30 cellular contexts compared by ENCODE assay signal in the genomic region with DNA sequence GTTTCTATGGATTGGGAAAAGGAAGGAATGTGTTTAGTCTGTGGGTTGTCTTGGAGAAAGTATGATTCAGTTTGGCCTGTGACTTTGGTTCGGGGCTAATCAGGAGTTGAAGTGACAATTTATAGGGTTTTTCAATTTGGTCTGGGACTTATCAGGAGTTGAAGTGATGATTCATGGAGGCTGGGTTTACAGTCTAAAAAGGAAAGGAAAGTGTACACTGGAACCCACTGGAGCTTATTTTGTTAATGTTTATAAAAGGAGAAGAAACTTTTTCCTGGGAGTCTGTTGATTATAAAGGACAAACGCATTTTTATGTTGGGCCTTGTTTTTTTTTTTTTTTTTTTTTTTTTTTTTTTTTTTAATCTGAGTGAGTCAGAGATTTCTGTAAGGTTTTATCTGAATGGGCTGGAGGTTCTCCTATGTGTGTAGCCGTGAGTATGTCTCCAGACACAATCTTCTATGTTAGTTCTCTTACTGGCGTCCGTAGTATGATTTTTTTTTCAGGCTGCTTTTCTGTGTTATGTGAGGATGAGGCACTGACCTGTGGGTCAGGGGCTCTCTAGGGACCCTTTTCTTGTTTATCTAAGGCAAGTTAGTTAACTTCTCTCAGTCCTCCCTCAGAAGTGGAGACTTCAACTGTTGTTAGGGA. TPM values are rescaled to one million over a fixed set of nuclear protein-coding genes. Genes with fewer than 3 reads are reported as not detected.
A peak's percentile ranks its signal among the peaks of the same experiment; 100 is the strongest.
DNase-seq lines count a peak whose midpoint lies in the region; ATAC-seq, FAIRE-seq and TF ChIP-seq lines count a peak whose summit lies in the region.
"Had no signal": no experiment of that assay in that cellular context is flagged by ENCODE, and none has a peak within 500 bp of the region (broad histone marks: within the 10 kb centered on the region; RNA-seq: fewer than 3 reads in every experiment).

No MANE protein-coding gene starts in this region.

- 71% methylated on average over 4 of the region's 5 CpGs; no CpG with 5 or more reads in 1 of the 2 experiments for WGBS in H1 (ENCODE audit: extremely low coverage in 1 of 2, insufficient coverage in 1 of 2, insufficient read length in 1 of 2, insufficient replicate concordance in 2 of 2, low coverage in 1 of 2, low lambda C conversion rate in 2 of 2, missing lambda C conversion rate in 1 of 2), 2 experiments
- WGBS in mesodermal cell (ENCODE audit: insufficient coverage in 2 of 2), 2 experiments, result 57 to 60% methylated on average over 1 of the region's 5 CpGs

- peak; percentile 7 for FAIRE-seq in H1 (lab: Jason Lieb, UNC)
- FAIRE-seq: A204.1, GM12878 had no signal

- no peaks in the 10 kb centered on the region for H3F3A ChIP-seq in PC-3 (ENCODE audit: low read length, unreplicated experiment)

- CTCF ChIA-PET in PC-3 (lab: Charles Lee) (no interaction called here), H1 (lab: Charles Lee; ENCODE audit: partially characterized antibody) (no interaction called here)

- H3K36me3 ChIP-seq in PC-3 (ENCODE audit: low read depth, low read length) (no peaks in the 10 kb centered on the region), H1 (ENCODE audit: control insufficient read depth in 2 of 4, insufficient read depth in 4 of 4, low read length in 3 of 4) (no peaks in the 10 kb centered on the region), mesodermal cell (ENCODE audit: control insufficient read depth, insufficient read depth, low read length) (no peaks in the 10 kb centered on the region)
- H3K36me3 ChIP-seq: lower lobe of right lung, spleen had no signal

- no peak overlapping the region for H2BK120ac ChIP-seq in H1 (replicated peaks; ENCODE audit: low read depth, low read length)

- no peak for ATAC-seq in PC-3
- ATAC-seq in GM21367 (IDR thresholded peaks at IDR 0.05; ENCODE audit: unreplicated experiment), result no peak
- ATAC-seq: activated CD4-positive, alpha-beta T cell treated with anti-CD3 and anti-CD28 coated beads for 36 hours; activated T-cell treated with anti-CD3 and anti-CD28 coated beads, Interleukin-2, amount 50 U/mL, for 72 hours; GM12878; HCT116; lower lobe of right lung; stimulated activated effector memory CD8-positive, alpha-beta T cell treated with anti-CD3 and anti-CD28 coated beads, Interleukin-12 subunit alpha, Interleukin-12 subunit beta, amount 100 ng/mL, for 72 hours had no signal

- H3K4me3 ChIP-seq in PC-3 (ENCODE audit: low read length) (no peak overlapping the region), H1 (ENCODE audit: extremely low read depth in 1 of 4, insufficient read depth in 2 of 4, low read depth in 3 of 4, low read length in 4 of 4) (no peak overlapping the region), mesodermal cell (ENCODE audit: extremely low read depth, insufficient read depth, low read length, poor library complexity, severe bottlenecking) (no peak overlapping the region)
- H3K4me3 ChIP-seq: GM12878, lower lobe of right lung, spleen had no signal

- no TSS peak for BruUV-seq in PC-3 (replicated peaks; lab: Mats Ljungman, UMichigan)

- H4K20me1 ChIP-seq in PC-3 (ENCODE audit: low read length) (no peaks in the 10 kb centered on the region), H1 (replicated peaks in 1 of 2; ENCODE audit: control insufficient read depth in 1 of 2, insufficient read depth in 2 of 2, low read length in 2 of 2) (no peaks in the 10 kb centered on the region)

- H2AFZ ChIP-seq in PC-3 (ENCODE audit: low read length), result no peak overlapping the region
- H2AFZ ChIP-seq in H1 (ENCODE audit: low read length), result no peak overlapping the region

- DNase-seq in A172 (ENCODE audit: low spot score) (peak; percentile 0), PC-3 (peak; percentile 8), H1 (ENCODE audit: low read depth in 1 of 2, low spot score in 2 of 2) (no peak), NOMO-1 treated with DMSO at 0.1 percent for 48 hours (lab: John Stamatoyannopoulos, UW; ENCODE audit: unreplicated experiment) (no peak), GOT3 (lab: John Stamatoyannopoulos, UW) (no peak), dermis blood vessel endothelial cell (no peak)
- DNase-seq: activated CD4-positive, alpha-beta T cell treated with anti-CD3 and anti-CD28 coated beads for 36 hours; activated naive CD4-positive, alpha-beta T cell treated with anti-CD3 and anti-CD28 coated beads, Interleukin-2, amount 10 ng/mL, durations not matched to agents 7 days and 5 days; activated T-cell treated with anti-CD3 and anti-CD28 coated beads, Interleukin-2, amount 50 U/mL, for 72 hours; amniotic stem cell; DMS79; effector CD8-positive, alpha-beta T cell; erythroblast; foreskin melanocyte; hypothalamus; lower lobe of right lung; NCI-H1048; NCI-H187 treated with DMSO at 0.1 percent for 48 hours; NCI-H526; retina; RPMI8226; spleen; stimulated activated CD4-positive, alpha-beta T cell treated with anti-CD3 and anti-CD28 coated beads, Interleukin-2, amount 100 ng/mL, for 48 hours; substantia nigra had no signal

- H3K4me2 ChIP-seq in PC-3 (ENCODE audit: low read length) (no peak overlapping the region), H1 (ENCODE audit: insufficient read depth in 1 of 2, low read depth in 2 of 2, low read length in 2 of 2) (no peak overlapping the region)

- POLR2A ChIA-PET in PC-3 (lab: Charles Lee; ENCODE audit: unreplicated experiment) (interaction anchor here (0.7 kb wide), 1 partner anchor 11 kb away, joined by 42 read pairs; no protein-coding TSS in a partner anchor), H1 (lab: Charles Lee; ENCODE audit: partially characterized antibody) (no interaction called here)

- no peak overlapping the region for H2BK15ac ChIP-seq in H1 (ENCODE audit: low read length)

- TF ChIP-seq POLR2A in H1 (IDR thresholded peaks at IDR 0.05; ENCODE audit: control extremely low read depth in 1 of 2, low read depth in 2 of 2, low read length in 2 of 2), result no peak

- H2AK5ac ChIP-seq in H1 (ENCODE audit: low read depth, low read length), result no peak overlapping the region

- H3K18ac ChIP-seq in H1 (ENCODE audit: extremely low read depth, low read length), result no peak overlapping the region

- H3K27me3 ChIP-seq in PC-3 (ENCODE audit: low read length), result no peaks in the 10 kb centered on the region
- no peaks in the 10 kb centered on the region for H3K27me3 ChIP-seq in H1 (replicated peaks in 1 of 4; ENCODE audit: control insufficient read depth in 3 of 4, extremely low read depth in 1 of 4, insufficient read depth in 3 of 4, low read length in 3 of 4)
- H3K27me3 ChIP-seq: spleen had no signal

- no peak for TF ChIP-seq CTCF in PC-3 (conservative IDR thresholded peaks at IDR 0.05; ENCODE audit: low read depth, low read length)
- no peak for TF ChIP-seq CTCF in H1 (IDR thresholded peaks at IDR 0.05; ENCODE audit: control extremely low read depth in 1 of 3, insufficient read depth in 1 of 3, low read depth in 1 of 3, low read length in 3 of 3)

- no peak overlapping the region for H3K4ac ChIP-seq in H1 (replicated peaks; ENCODE audit: insufficient read length, low read depth, low read length)

- H3K9me3 ChIP-seq in PC-3 (ENCODE audit: low read length) (no peaks in the 10 kb centered on the region), H1 (ENCODE audit: insufficient read depth in 2 of 2, low read depth in 1 of 2, low read length in 1 of 2) (no peaks in the 10 kb centered on the region), mesodermal cell (ENCODE audit: control insufficient read depth, low read length) (no peaks in the 10 kb centered on the region)
- H3K9me3 ChIP-seq: lower lobe of right lung, spleen had no signal

- no peak overlapping the region for H3K56ac ChIP-seq in H1 (replicated peaks; ENCODE audit: insufficient read length, low read depth, low read length)

- H3K79me1 ChIP-seq in H1 (ENCODE audit: low read depth, low read length), result no peaks in the 10 kb centered on the region

- no peak overlapping the region for H3K14ac ChIP-seq in H1 (ENCODE audit: insufficient read length)

- no peak overlapping the region for H4K91ac ChIP-seq in H1 (replicated peaks; ENCODE audit: insufficient read length, low read length)

- no peak overlapping the region for H4K8ac ChIP-seq in H1 (ENCODE audit: extremely low read depth, insufficient read depth, low read length)

- no peaks in the 10 kb centered on the region for H3K9me2 ChIP-seq in PC-3 (replicated peaks; ENCODE audit: low read length)

- no peak for TF ChIP-seq RAD21 in H1 (IDR thresholded peaks at IDR 0.05 in 1 of 2, conservative IDR thresholded peaks at IDR 0.05 in 1 of 2; ENCODE audit: low read depth in 2 of 2, low read length in 2 of 2)

- no peak for TF ChIP-seq EP300 in H1 (IDR thresholded peaks at IDR 0.05; ENCODE audit: borderline replicate concordance in 1 of 2, low read depth in 2 of 2, low read length in 2 of 2)

- H3K9ac ChIP-seq in PC-3 (ENCODE audit: low read length), result no peak overlapping the region
- no peak overlapping the region for H3K9ac ChIP-seq in H1 (replicated peaks in 1 of 4; ENCODE audit: extremely low read depth in 1 of 4, low read depth in 3 of 4, low read length in 3 of 4)

- H3K23me2 ChIP-seq in H1 (ENCODE audit: low read depth, low read length), result no peaks in the 10 kb centered on the region; the same call in 1 of the 2 replicates

- no peak overlapping the region for H2BK12ac ChIP-seq in H1 (ENCODE audit: low read depth, low read length)

- H3K27ac ChIP-seq in PC-3 (ENCODE audit: low read length), result no peak overlapping the region
- H3K27ac ChIP-seq in H1 (ENCODE audit: low read depth, low read length), result no peak overlapping the region
- H3K27ac ChIP-seq in mesodermal cell (ENCODE audit: low read depth, low read length, severe bottlenecking), result peak overlapping the region; percentile 41
- H3K27ac ChIP-seq: lower lobe of right lung, spleen had no signal

- H2BK20ac ChIP-seq in H1 (ENCODE audit: low read length), result no peak overlapping the region

- intact Hi-C loops in PC-3 (cut with micrococcal nuclease), result no loop called here

- H3K79me2 ChIP-seq in PC-3 (ENCODE audit: low read length), result no peaks in the 10 kb centered on the region
- H3K79me2 ChIP-seq in H1 (ENCODE audit: control insufficient read depth in 1 of 2, insufficient read depth in 2 of 2, low read length in 2 of 2), result no peaks in the 10 kb centered on the region

- no peak overlapping the region for H2BK5ac ChIP-seq in H1 (ENCODE audit: low read depth, low read length)

- H3K4me1 ChIP-seq in PC-3 (ENCODE audit: insufficient read depth, low read length) (peaks cover 12% of the 10 kb centered on the region), H1 (replicated peaks in 1 of 4; ENCODE audit: control insufficient read depth in 3 of 4, insufficient read depth in 4 of 4, low read length in 3 of 4) (no peaks in the 10 kb centered on the region), mesodermal cell (ENCODE audit: control insufficient read depth, insufficient read depth, low read length, poor library complexity, severe bottlenecking) (no peaks in the 10 kb centered on the region)
- H3K4me1 ChIP-seq: lower lobe of right lung, spleen had no signal

- no peak overlapping the region for H4K5ac ChIP-seq in H1 (ENCODE audit: insufficient read length, low read depth, low read length)

- no peak overlapping the region for H3K23ac ChIP-seq in H1 (ENCODE audit: insufficient read length)

RNA-seq across cellular contexts. Expression of a gene that starts 33.0 kb away (rescaled TPM):
- 0.96 and 3.3 TPM in 2 replicates for total RNA-seq in A172 (2014; rRNA removed; shearing (Covaris generic))
- total RNA-seq in PC-3 (2014; rRNA removed) (1.2 and 1.5 TPM in 2 replicates), dermis blood vessel endothelial cell (0.56 and 0.68 TPM in 2 replicates)
- total RNA-seq in H1 (2021; fragmentation: NEBNext Ultra II Directional; extraction: Animal tissue kit (Norgen Biotek cat#: 25700)), result 0.46 and 0.56 TPM in 2 replicates
- polyA plus RNA-seq in H1 (2011; rRNA removed), result 0.13 and 0.26 TPM in 2 replicates
- 0.19 TPM for polyA plus RNA-seq in H1 (2011; cell fraction: cytosol; rRNA removed)
- 0.26 TPM for polyA plus RNA-seq in H1 (2011; cell fraction: nucleus; rRNA removed)
- polyA plus RNA-seq in H1 (2012, experiment 1 of 2), result 0.18 to 0.47 TPM (median 0.27 TPM) in 4 replicates
- 0.04 TPM for polyA plus RNA-seq in H1 (2012, experiment 2 of 2)
- polyA plus RNA-seq in H1 (2013, experiment 1 of 2), result 0.55 TPM
- 0.35 TPM for polyA plus RNA-seq in H1 (2013, experiment 2 of 2)
- polyA minus RNA-seq in H1 (2011; rRNA and poly(A)+ RNA removed), result 0.24 and 0.32 TPM in 2 replicates
- not detected for polyA minus RNA-seq in H1 (2011; cell fraction: cytosol; rRNA and poly(A)+ RNA removed)
- polyA minus RNA-seq in H1 (2011; cell fraction: nucleus; rRNA and poly(A)+ RNA removed), result 0.80 TPM
- 0.70 TPM for polyA plus RNA-seq in mesodermal cell (2013, experiment 1 of 2)
- 1.1 TPM for polyA plus RNA-seq in mesodermal cell (2013, experiment 2 of 2)

Comparison
In these comparisons a context has a peak if more than half of its experiments do, and no peak if none do; other contexts are left out.
1. DNase-seq: peak in A172 (single experiment) and PC-3 (single experiment); none in H1 (0 of 2), NOMO-1 treated with DMSO at 0.1 percent for 48 hours (single experiment), GOT3 (single experiment) and dermis blood vessel endothelial cell (single experiment).